16 cellular contexts compared by ENCODE assay signal in the genomic region with DNA sequence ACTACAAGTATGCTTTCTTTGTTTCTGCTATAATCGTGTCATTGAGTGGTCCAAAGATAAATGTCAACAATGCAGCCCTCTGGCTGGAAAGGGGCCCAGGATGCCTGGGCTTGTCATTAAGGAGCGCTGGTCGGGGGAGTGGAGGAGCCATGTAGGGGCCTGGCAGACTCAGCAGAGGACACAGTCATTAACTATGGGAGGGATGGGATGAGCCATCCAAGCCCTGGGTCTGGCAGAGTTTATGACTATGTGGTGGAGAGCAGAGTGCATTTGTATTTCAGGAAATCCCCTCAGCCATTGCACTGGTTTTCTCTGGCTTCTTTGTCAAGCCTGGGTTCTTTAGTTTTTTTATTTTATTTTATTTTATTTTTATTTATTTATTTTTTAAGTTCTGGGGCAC.
DNase-seq lines count a peak whose midpoint lies in the region; TF ChIP-seq lines count a peak whose summit lies in the region.
"Had no signal": no experiment of that assay in that cellular context is flagged by ENCODE, and none has a peak within 500 bp of the region (broad histone marks: within the 10 kb centered on the region; RNA-seq: fewer than 3 reads in every experiment).

No MANE protein-coding gene starts in this region.

- no peaks in the 10 kb centered on the region for H3K27me3 ChIP-seq in endodermal cell (ENCODE audit: control insufficient read depth, insufficient read depth, low read length, poor library complexity, severe bottlenecking)
- H3K27me3 ChIP-seq in left ventricle myocardium inferior (ENCODE audit: low read depth), result no peaks in the 10 kb centered on the region
- H3K27me3 ChIP-seq: BLaER1 had no signal

- H3K9ac ChIP-seq in endodermal cell (ENCODE audit: extremely low read depth, low read length, poor library complexity, severe bottlenecking), result no peak overlapping the region
- H3K9ac ChIP-seq: BLaER1 had no signal

- H3K4me1 Mint-ChIP-seq in endodermal cell, result no peaks in the 10 kb centered on the region
- no peaks in the 10 kb centered on the region for H3K4me1 Mint-ChIP-seq in activated CD4-positive, alpha-beta T cell treated with anti-CD3 and anti-CD28 coated beads, Interleukin-2, amount 10 ng/mL, durations not matched to agents 24 days and 14 days
- H3K4me1 Mint-ChIP-seq: CD8-positive, alpha-beta memory T cell; GM23338 had no signal

- H3K4me3 Mint-ChIP-seq in endodermal cell, result no peak overlapping the region
- no peak overlapping the region for H3K4me3 Mint-ChIP-seq in activated CD4-positive, alpha-beta T cell treated with anti-CD3 and anti-CD28 coated beads, Interleukin-2, amount 10 ng/mL, durations not matched to agents 24 days and 14 days
- H3K4me3 Mint-ChIP-seq: CD8-positive, alpha-beta memory T cell; GM23338 had no signal

- DNase-seq in M059J (ENCODE audit: low read depth) (peak; percentile 53), endodermal cell (peak; percentile 16), kidney glomerular epithelial cell (lab: John Stamatoyannopoulos, UW) (peak; percentile 61), left ventricle myocardium inferior (no peak), SW480 (ENCODE audit: low spot score) (no peak)
- no peak for DNase-seq in activated CD4-positive, alpha-beta T cell treated with anti-CD3 and anti-CD28 coated beads, Interleukin-2, amount 10 ng/mL, durations not matched to agents 24 days and 14 days
- DNase-seq in NK-92 treated with Interleukin-12 subunit alpha and Interleukin-12 subunit beta, amount 100 ng/mL, for 24 hours (lab: John Stamatoyannopoulos, UW), result no peak
- DNase-seq: AML-193; Caco-2; CD8-positive, alpha-beta memory T cell; DMS53; H7; IMR-90 had no signal

- no peaks in the 10 kb centered on the region for H3K36me3 Mint-ChIP-seq in endodermal cell (ENCODE audit: low read depth)
- H3K36me3 Mint-ChIP-seq in activated CD4-positive, alpha-beta T cell treated with anti-CD3 and anti-CD28 coated beads, Interleukin-2, amount 10 ng/mL, durations not matched to agents 24 days and 14 days (ENCODE audit: low read depth), result no peaks in the 10 kb centered on the region
- H3K36me3 Mint-ChIP-seq: CD8-positive, alpha-beta memory T cell had no signal

- H3K36me3 ChIP-seq in endodermal cell (ENCODE audit: control insufficient read depth, insufficient read depth, low read length) (no peaks in the 10 kb centered on the region), left ventricle myocardium inferior (no peaks in the 10 kb centered on the region)
- H3K36me3 ChIP-seq: BLaER1 had no signal

- intact Hi-C loops in activated CD4-positive, alpha-beta T cell treated with anti-CD3 and anti-CD28 coated beads, Interleukin-2, amount 10 ng/mL, durations not matched to agents 24 days and 14 days (cut with micrococcal nuclease), result no loop called here
- intact Hi-C loops in left ventricle myocardium inferior (cut with micrococcal nuclease), result no loop called here

- no peak overlapping the region for H3K27ac ChIP-seq in endodermal cell (ENCODE audit: low read depth, low read length)
- H3K27ac ChIP-seq in left ventricle myocardium inferior (replicated peaks), result no peak overlapping the region
- H3K27ac ChIP-seq: BLaER1 had no signal

- TF ChIP-seq CTCF in endodermal cell (conservative IDR thresholded peaks at IDR 0.05) (no peak), left ventricle myocardium inferior (IDR thresholded peaks at IDR 0.05; ENCODE audit: borderline replicate concordance) (no peak)

- H3K9me3 Mint-ChIP-seq in endodermal cell, result peaks cover 1% of the 10 kb centered on the region
- H3K9me3 Mint-ChIP-seq in activated CD4-positive, alpha-beta T cell treated with anti-CD3 and anti-CD28 coated beads, Interleukin-2, amount 10 ng/mL, durations not matched to agents 24 days and 14 days, result no peaks in the 10 kb centered on the region
- H3K9me3 Mint-ChIP-seq: CD8-positive, alpha-beta memory T cell; GM23338 had no signal

- H3K9me3 ChIP-seq in endodermal cell (ENCODE audit: control insufficient read depth, low read length), result no peaks in the 10 kb centered on the region
- H3K9me3 ChIP-seq in left ventricle myocardium inferior (replicated peaks), result no peaks in the 10 kb centered on the region
- H3K9me3 ChIP-seq: Caco-2 had no signal

- H3K4me3 ChIP-seq in endodermal cell (ENCODE audit: low read length), result no peak overlapping the region
- no peak overlapping the region for H3K4me3 ChIP-seq in left ventricle myocardium inferior
- H3K4me3 ChIP-seq: BLaER1, GM12878, GM23338 had no signal

- no peak overlapping the region for H3K27ac Mint-ChIP-seq in endodermal cell
- H3K27ac Mint-ChIP-seq in activated CD4-positive, alpha-beta T cell treated with anti-CD3 and anti-CD28 coated beads, Interleukin-2, amount 10 ng/mL, durations not matched to agents 24 days and 14 days, result no peak overlapping the region
- H3K27ac Mint-ChIP-seq: CD8-positive, alpha-beta memory T cell; GM23338 had no signal

- peaks cover 3% of the 10 kb centered on the region for H3K27me3 Mint-ChIP-seq in endodermal cell (ENCODE audit: insufficient read depth)
- peaks cover 2% of the 10 kb centered on the region for H3K27me3 Mint-ChIP-seq in activated CD4-positive, alpha-beta T cell treated with anti-CD3 and anti-CD28 coated beads, Interleukin-2, amount 10 ng/mL, durations not matched to agents 24 days and 14 days

- 98 to 100% methylated on average over 1 to 3 of the region's 3 CpGs for WGBS in endodermal cell (ENCODE audit: insufficient coverage in 1 of 2, insufficient read length in 1 of 2), 2 experiments

- no peaks in the 10 kb centered on the region for H3K4me1 ChIP-seq in endodermal cell (ENCODE audit: control insufficient read depth, insufficient read depth, low read length)
- peaks cover 16% of the 10 kb centered on the region for H3K4me1 ChIP-seq in left ventricle myocardium inferior
- H3K4me1 ChIP-seq: Caco-2 had no signal

Comparison
In these comparisons a context has a peak if more than half of its experiments do, and no peak if none do; other contexts are left out.
1. DNase-seq: peak in M059J (single experiment), endodermal cell (single experiment) and kidney glomerular epithelial cell (single experiment); none in activated CD4-positive, alpha-beta T cell treated with anti-CD3 and anti-CD28 coated beads, Interleukin-2, amount 10 ng/mL, durations not matched to agents 24 days and 14 days (single experiment), left ventricle myocardium inferior (single experiment), NK-92 treated with Interleukin-12 subunit alpha and Interleukin-12 subunit beta, amount 100 ng/mL, for 24 hours (single experiment) and SW480 (single experiment).